Comparison of ENCODE assay signal across 15 cellular contexts in the genomic region with DNA sequence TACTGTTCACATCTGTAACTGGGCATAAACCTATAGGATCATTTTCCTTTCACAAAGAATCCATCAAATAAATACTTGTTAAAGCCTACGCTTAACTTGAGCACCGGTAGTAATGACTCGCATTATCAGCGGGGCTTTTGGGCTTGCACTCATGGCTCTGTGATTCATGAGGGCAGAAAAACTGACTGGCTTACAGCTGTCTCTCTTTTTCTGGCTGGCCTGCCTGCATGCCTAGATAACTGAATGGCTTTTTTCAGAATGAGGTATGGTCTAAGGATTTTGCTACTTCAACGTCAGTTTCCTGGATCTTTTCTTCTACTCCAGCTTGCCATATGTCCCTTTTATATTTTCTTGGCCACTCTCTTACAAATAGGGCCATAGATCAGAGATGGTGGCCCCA.
A peak's percentile ranks its signal among the peaks of the same experiment; 100 is the strongest.
DNase-seq lines count a peak whose midpoint lies in the region; ATAC-seq and TF ChIP-seq lines count a peak whose summit lies in the region.
"Had no signal": no experiment of that assay in that cellular context is flagged by ENCODE, and none has a peak within 500 bp of the region (broad histone marks: within the 10 kb centered on the region; RNA-seq: fewer than 3 reads in every experiment).

No MANE protein-coding gene starts in this region.

- H2AFZ ChIP-seq in smooth muscle cell (ENCODE audit: low read depth): no peak overlapping the region

- TF ChIP-seq CTCF in astrocyte of the spinal cord (IDR thresholded peaks at IDR 0.05; ENCODE audit: low read depth, low read length) (no peak), smooth muscle cell (IDR thresholded peaks at IDR 0.05; ENCODE audit: borderline replicate concordance, insufficient read depth, poor library complexity, severe bottlenecking) (no peak)

- DNase-seq in HS-5 (ENCODE audit: low read depth): peak; percentile 23
- DNase-seq in astrocyte of the spinal cord (ENCODE audit: low read depth, low spot score): peak; percentile 17
- peak; percentile 10 for DNase-seq in iris pigment epithelial cell (ENCODE audit: low read depth)
- no peak for DNase-seq in smooth muscle cell (lab: John Stamatoyannopoulos, UW; ENCODE audit: unreplicated experiment)
- DNase-seq in HPDE6-E6E7 (ENCODE audit: extremely low spot score): no peak
- DNase-seq in NCI-H1417 treated with DMSO at 0.1 percent for 48 hours (lab: John Stamatoyannopoulos, UW): no peak
- no peak for DNase-seq in iPS-NIHi7 (ENCODE audit: extremely low spot score)
- DNase-seq: KBM-7, NCI-H1048, NCI-H345, NCI-H748 treated with DMSO at 0.1 percent for 48 hours, SK-N-SH had no signal

- peaks cover 8% of the 10 kb centered on the region for H3K27me3 ChIP-seq in smooth muscle cell (ENCODE audit: low read depth)
- H3K27me3 ChIP-seq: BLaER1 treated with 17β-estradiol and CSF1 and Interleukin-3, amounts not matched to agents 10 nM and 100 nM had no signal

- H3K4me1 ChIP-seq in smooth muscle cell (ENCODE audit: low read depth): peaks cover 3% of the 10 kb centered on the region

- H3F3A ChIP-seq in smooth muscle cell (ENCODE audit: low read depth): peaks cover 3% of the 10 kb centered on the region

- H3K4me3 ChIP-seq in astrocyte of the spinal cord (ENCODE audit: low read depth, low read length) (no peak overlapping the region), smooth muscle cell (no peak overlapping the region)
- H3K4me3 ChIP-seq: BLaER1 treated with 17β-estradiol and CSF1 and Interleukin-3, amounts not matched to agents 10 nM and 100 nM had no signal

- in situ Hi-C loops in astrocyte of the spinal cord (cut with HindIII; ENCODE audit: low sequenced_read_pairs): no loop called here

- H3K36me3 ChIP-seq in smooth muscle cell (ENCODE audit: low read depth): no peaks in the 10 kb centered on the region
- H3K36me3 ChIP-seq: BLaER1 treated with 17β-estradiol and CSF1 and Interleukin-3, amounts not matched to agents 10 nM and 100 nM had no signal

- no peak for ATAC-seq in GM18498 (IDR thresholded peaks at IDR 0.05; ENCODE audit: unreplicated experiment)
- ATAC-seq: Right ventricle myocardium inferior had no signal

- 3% methylated on average over 5 of the region's 5 CpGs for WGBS in smooth muscle cell (ENCODE audit: low lambda C conversion rate)

- H4K20me1 ChIP-seq in smooth muscle cell (ENCODE audit: low read depth): no peaks in the 10 kb centered on the region

- no peak overlapping the region for H3K27ac ChIP-seq in smooth muscle cell (ENCODE audit: low read depth)
- H3K27ac ChIP-seq: BLaER1 treated with 17β-estradiol and CSF1 and Interleukin-3, amounts not matched to agents 10 nM and 100 nM had no signal

- no peaks in the 10 kb centered on the region for H3K79me2 ChIP-seq in smooth muscle cell (ENCODE audit: low read depth)

- H3K4me2 ChIP-seq in smooth muscle cell: peak overlapping the region; percentile 6
- H3K4me2 ChIP-seq: BLaER1 treated with 17β-estradiol and CSF1 and Interleukin-3, amounts not matched to agents 10 nM and 100 nM; SK-N-SH had no signal

- H3K9ac ChIP-seq in smooth muscle cell (ENCODE audit: low read depth): no peak overlapping the region
- H3K9ac ChIP-seq: BLaER1 treated with 17β-estradiol and CSF1 and Interleukin-3, amounts not matched to agents 10 nM and 100 nM; SK-N-SH had no signal

- H3K9me3 ChIP-seq in smooth muscle cell (replicated peaks; ENCODE audit: low read depth): no peaks in the 10 kb centered on the region
- H3K9me3 ChIP-seq: BLaER1 treated with 17β-estradiol and CSF1 and Interleukin-3, amounts not matched to agents 10 nM and 100 nM; SK-N-SH had no signal

Comparison
In these comparisons a context has a peak if more than half of its experiments do, and no peak if none do; other contexts are left out.
1. DNase-seq: peak in HS-5 (single experiment), astrocyte of the spinal cord (single experiment) and iris pigment epithelial cell (single experiment); none in smooth muscle cell (single experiment), HPDE6-E6E7 (single experiment), NCI-H1417 treated with DMSO at 0.1 percent for 48 hours (single experiment) and iPS-NIHi7 (single experiment).